1 cellular context compared by ENCODE assay signal in the genomic region with DNA sequence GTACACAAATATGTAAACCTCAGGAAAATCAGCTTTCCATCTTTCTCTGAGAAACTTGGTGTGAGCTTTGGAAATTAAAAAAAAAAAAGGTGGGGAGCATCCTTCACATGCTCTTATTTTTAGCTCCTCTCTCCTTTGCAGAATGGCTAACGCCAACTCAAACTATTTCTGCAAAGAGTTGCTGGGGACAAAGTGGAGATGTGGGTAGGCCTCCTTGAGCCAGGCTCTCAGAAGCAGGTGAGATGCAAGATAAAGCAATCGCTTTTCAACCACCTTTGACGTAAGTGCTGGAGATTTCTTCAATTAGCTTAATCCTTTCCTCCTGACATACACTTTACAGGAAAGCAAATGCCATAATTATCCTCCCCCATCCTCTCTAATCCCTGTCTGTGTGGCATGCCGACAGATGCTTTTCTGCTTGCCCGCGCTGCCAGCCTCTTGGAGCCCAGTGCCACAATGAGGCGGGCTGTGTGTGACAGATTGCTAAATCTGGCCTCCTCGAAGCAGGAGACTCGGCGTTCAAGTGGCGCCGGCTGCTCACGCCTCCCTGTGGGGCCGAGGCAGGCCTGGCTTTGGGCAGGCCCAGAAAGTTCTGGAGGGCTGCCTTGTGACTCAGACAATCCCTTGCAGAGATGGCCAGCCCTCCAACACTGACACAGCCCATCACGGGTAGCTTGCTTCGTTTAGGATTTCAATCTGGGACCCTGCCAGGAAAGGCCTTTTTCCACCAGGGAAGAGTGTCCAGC.
TF ChIP-seq lines count a peak whose summit lies in the region.

No MANE protein-coding gene starts in this region.

TF ChIP-seq in GM23338, 12 proteins besides CTCF, POLR2A, EP300 and RAD21 (continued from another document):
- TF ChIP-seq, protein P1, sequence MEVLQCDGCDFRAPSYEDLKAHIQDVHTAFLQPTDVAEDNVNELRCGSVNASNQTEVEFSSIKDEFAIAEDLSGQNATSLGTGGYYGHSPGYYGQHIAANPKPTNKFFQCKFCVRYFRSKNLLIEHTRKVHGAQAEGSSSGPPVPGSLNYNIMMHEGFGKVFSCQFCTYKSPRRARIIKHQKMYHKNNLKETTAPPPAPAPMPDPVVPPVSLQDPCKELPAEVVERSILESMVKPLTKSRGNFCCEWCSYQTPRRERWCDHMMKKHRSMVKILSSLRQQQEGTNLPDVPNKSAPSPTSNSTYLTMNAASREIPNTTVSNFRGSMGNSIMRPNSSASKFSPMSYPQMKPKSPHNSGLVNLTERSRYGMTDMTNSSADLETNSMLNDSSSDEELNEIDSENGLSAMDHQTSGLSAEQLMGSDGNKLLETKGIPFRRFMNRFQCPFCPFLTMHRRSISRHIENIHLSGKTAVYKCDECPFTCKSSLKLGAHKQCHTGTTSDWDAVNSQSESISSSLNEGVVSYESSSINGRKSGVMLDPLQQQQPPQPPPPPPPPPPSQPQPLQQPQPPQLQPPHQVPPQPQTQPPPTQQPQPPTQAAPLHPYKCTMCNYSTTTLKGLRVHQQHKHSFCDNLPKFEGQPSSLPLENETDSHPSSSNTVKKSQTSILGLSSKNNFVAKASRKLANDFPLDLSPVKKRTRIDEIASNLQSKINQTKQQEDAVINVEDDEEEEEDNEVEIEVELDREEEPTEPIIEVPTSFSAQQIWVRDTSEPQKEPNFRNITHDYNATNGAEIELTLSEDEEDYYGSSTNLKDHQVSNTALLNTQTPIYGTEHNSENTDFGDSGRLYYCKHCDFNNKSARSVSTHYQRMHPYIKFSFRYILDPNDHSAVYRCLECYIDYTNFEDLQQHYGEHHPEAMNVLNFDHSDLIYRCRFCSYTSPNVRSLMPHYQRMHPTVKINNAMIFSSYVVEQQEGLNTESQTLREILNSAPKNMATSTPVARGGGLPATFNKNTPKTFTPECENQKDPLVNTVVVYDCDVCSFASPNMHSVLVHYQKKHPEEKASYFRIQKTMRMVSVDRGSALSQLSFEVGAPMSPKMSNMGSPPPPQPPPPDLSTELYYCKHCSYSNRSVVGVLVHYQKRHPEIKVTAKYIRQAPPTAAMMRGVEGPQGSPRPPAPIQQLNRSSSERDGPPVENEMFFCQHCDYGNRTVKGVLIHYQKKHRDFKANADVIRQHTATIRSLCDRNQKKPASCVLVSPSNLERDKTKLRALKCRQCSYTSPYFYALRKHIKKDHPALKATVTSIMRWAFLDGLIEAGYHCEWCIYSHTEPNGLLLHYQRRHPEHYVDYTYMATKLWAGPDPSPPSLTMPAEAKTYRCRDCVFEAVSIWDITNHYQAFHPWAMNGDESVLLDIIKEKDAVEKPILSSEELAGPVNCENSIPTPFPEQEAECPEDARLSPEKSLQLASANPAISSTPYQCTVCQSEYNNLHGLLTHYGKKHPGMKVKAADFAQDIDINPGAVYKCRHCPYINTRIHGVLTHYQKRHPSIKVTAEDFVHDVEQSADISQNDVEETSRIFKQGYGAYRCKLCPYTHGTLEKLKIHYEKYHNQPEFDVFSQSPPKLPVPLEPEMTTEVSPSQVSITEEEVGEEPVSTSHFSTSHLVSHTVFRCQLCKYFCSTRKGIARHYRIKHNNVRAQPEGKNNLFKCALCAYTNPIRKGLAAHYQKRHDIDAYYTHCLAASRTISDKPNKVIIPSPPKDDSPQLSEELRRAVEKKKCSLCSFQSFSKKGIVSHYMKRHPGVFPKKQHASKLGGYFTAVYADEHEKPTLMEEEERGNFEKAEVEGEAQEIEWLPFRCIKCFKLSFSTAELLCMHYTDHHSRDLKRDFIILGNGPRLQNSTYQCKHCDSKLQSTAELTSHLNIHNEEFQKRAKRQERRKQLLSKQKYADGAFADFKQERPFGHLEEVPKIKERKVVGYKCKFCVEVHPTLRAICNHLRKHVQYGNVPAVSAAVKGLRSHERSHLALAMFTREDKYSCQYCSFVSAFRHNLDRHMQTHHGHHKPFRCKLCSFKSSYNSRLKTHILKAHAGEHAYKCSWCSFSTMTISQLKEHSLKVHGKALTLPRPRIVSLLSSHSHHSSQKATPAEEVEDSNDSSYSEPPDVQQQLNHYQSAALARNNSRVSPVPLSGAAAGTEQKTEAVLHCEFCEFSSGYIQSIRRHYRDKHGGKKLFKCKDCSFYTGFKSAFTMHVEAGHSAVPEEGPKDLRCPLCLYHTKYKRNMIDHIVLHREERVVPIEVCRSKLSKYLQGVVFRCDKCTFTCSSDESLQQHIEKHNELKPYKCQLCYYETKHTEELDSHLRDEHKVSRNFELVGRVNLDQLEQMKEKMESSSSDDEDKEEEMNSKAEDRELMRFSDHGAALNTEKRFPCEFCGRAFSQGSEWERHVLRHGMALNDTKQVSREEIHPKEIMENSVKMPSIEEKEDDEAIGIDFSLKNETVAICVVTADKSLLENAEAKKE (CRISPR knock-in tag; IDR thresholded peaks at IDR 0.05): no peak
- TF ChIP-seq, protein P2, sequence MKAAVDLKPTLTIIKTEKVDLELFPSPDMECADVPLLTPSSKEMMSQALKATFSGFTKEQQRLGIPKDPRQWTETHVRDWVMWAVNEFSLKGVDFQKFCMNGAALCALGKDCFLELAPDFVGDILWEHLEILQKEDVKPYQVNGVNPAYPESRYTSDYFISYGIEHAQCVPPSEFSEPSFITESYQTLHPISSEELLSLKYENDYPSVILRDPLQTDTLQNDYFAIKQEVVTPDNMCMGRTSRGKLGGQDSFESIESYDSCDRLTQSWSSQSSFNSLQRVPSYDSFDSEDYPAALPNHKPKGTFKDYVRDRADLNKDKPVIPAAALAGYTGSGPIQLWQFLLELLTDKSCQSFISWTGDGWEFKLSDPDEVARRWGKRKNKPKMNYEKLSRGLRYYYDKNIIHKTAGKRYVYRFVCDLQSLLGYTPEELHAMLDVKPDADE (IDR thresholded peaks at IDR 0.05): no peak
